In genomic region chr2:207625014-207625755, GRCh38 we compare ENCODE assay signal across 1 cellular context.
TF ChIP-seq lines count a peak whose summit lies in the region.

TSS of gene METTL21A (minus strand) at chr2:207625394. CDS start at chr2:207624375, 1,019 bp downstream.

TF ChIP-seq in HepG2, 621 proteins besides CTCF, POLR2A, EP300 and RAD21 (continued from another document and continues in another):
- TF ChIP-seq E2F2 (CRISPR knock-in tag; IDR thresholded peaks at IDR 0.05; ENCODE audit: borderline replicate concordance) = peak; percentile 83; the same call in 1 of the 2 replicates
- no peak for TF ChIP-seq YEATS2 (CRISPR knock-in tag; IDR thresholded peaks at IDR 0.05; ENCODE audit: borderline replicate concordance)
- no peak for TF ChIP-seq SCMH1 (CRISPR knock-in tag; IDR thresholded peaks at IDR 0.05; ENCODE audit: borderline replicate concordance)
- no peak for TF ChIP-seq ZNF577 (CRISPR knock-in tag; IDR thresholded peaks at IDR 0.05; ENCODE audit: borderline replicate concordance, low read depth)
- peak; percentile 66 for TF ChIP-seq AGO1 (IDR thresholded peaks at IDR 0.05; ENCODE audit: low read depth, low read length, poor library complexity, severe bottlenecking)
- peak; percentile 82 for TF ChIP-seq ZNF740 (CRISPR knock-in tag; IDR thresholded peaks at IDR 0.05)
- no peak for TF ChIP-seq POLR2AphosphoS2 (IDR thresholded peaks at IDR 0.05; ENCODE audit: low read depth, low read length)
- peak; percentile 70; the same call in 1 of the 2 replicates for TF ChIP-seq ZMAT3 (CRISPR knock-in tag; conservative IDR thresholded peaks at IDR 0.05)
- no peak for TF ChIP-seq KDM1A (CRISPR knock-in tag; IDR thresholded peaks at IDR 0.05)
- TF ChIP-seq ZNF17 (CRISPR knock-in tag; IDR thresholded peaks at IDR 0.05) = peak; percentile 77; the same call in 1 of the 2 replicates
- peak; percentile 64; the same call in 1 of the 2 replicates for TF ChIP-seq ZNF580 (CRISPR knock-in tag; IDR thresholded peaks at IDR 0.05; ENCODE audit: borderline replicate concordance, low read depth)
- TF ChIP-seq ZNF143 (CRISPR knock-in tag; IDR thresholded peaks at IDR 0.05) = peak; percentile 30
- peak; percentile 99 for TF ChIP-seq MAZ (IDR thresholded peaks at IDR 0.05; ENCODE audit: borderline replicate concordance, low read depth, low read length)
- TF ChIP-seq MAZ (CRISPR knock-in tag; IDR thresholded peaks at IDR 0.05; ENCODE audit: low read depth) = peak; percentile 99
- TF ChIP-seq ETV6 (CRISPR knock-in tag; conservative IDR thresholded peaks at IDR 0.05) = no peak; the same call in 1 of the 2 replicates
- no peak for TF ChIP-seq ZBTB40 (IDR thresholded peaks at IDR 0.05)
- peak; percentile 21; the same call in 1 of the 2 replicates for TF ChIP-seq ZBTB40 (CRISPR knock-in tag; IDR thresholded peaks at IDR 0.05)
- TF ChIP-seq ZFP36L1 (CRISPR knock-in tag; IDR thresholded peaks at IDR 0.05) = peak; percentile 94; the same call in 1 of the 2 replicates
- no peak; the same call in 1 of the 2 replicates for TF ChIP-seq ZNF367 (CRISPR knock-in tag; IDR thresholded peaks at IDR 0.05; ENCODE audit: borderline replicate concordance)
- TF ChIP-seq ZBTB7A (CRISPR knock-in tag; IDR thresholded peaks at IDR 0.05) = 0 out of 2 replicates have a peak, but pooled peaks have one; percentile 35
- peak; percentile 44; the same call in 1 of the 2 replicates for TF ChIP-seq KMT2A (CRISPR knock-in tag; IDR thresholded peaks at IDR 0.05)
- no peak for TF ChIP-seq PAWR (CRISPR knock-in tag; IDR thresholded peaks at IDR 0.05; ENCODE audit: borderline replicate concordance)
- no peak for TF ChIP-seq ZNF605 (CRISPR knock-in tag; IDR thresholded peaks at IDR 0.05)
- TF ChIP-seq ZNF329 (CRISPR knock-in tag; IDR thresholded peaks at IDR 0.05; ENCODE audit: low read depth) = peak; percentile 87; the same call in 1 of the 2 replicates
- no peak for TF ChIP-seq ZNF883 (CRISPR knock-in tag; IDR thresholded peaks at IDR 0.05; ENCODE audit: not compliant biosample characterization)
- TF ChIP-seq ZNF432 (CRISPR knock-in tag; IDR thresholded peaks at IDR 0.05; ENCODE audit: borderline replicate concordance) = 0 out of 2 replicates have a peak, but pooled peaks have one; percentile 66
- no peak for TF ChIP-seq ZNF275 (CRISPR knock-in tag; IDR thresholded peaks at IDR 0.05; ENCODE audit: borderline replicate concordance)
- 0 out of 2 replicates have a peak, but pooled peaks have one; percentile 85 for TF ChIP-seq THYN1 (CRISPR knock-in tag; IDR thresholded peaks at IDR 0.05; ENCODE audit: borderline replicate concordance, low read depth)
- TF ChIP-seq TFDP2 (CRISPR knock-in tag; IDR thresholded peaks at IDR 0.05) = peak; percentile 92
- TF ChIP-seq ZC3H13 (CRISPR knock-in tag; IDR thresholded peaks at IDR 0.05) = no peak; the same call in 1 of the 2 replicates
- peak; percentile 33; the same call in 1 of the 2 replicates for TF ChIP-seq ZNF468 (CRISPR knock-in tag; IDR thresholded peaks at IDR 0.05)
- no peak for TF ChIP-seq SUZ12 (IDR thresholded peaks at IDR 0.05; ENCODE audit: low read depth, low read length)
- no peak for TF ChIP-seq ZNF260 (CRISPR knock-in tag; IDR thresholded peaks at IDR 0.05; ENCODE audit: borderline replicate concordance, low read depth)
- TF ChIP-seq ZNF589 (CRISPR knock-in tag; conservative IDR thresholded peaks at IDR 0.05) = no peak; the same call in none of the 2 replicates
- no peak for TF ChIP-seq HNRNPLL (IDR thresholded peaks at IDR 0.05; ENCODE audit: low read depth, low read length, poor library complexity, severe bottlenecking)
- TF ChIP-seq TP53 (CRISPR knock-in tag; conservative IDR thresholded peaks at IDR 0.05) = no peak; the same call in 1 of the 2 replicates
- no peak for TF ChIP-seq MLXIP (CRISPR knock-in tag; IDR thresholded peaks at IDR 0.05; ENCODE audit: borderline replicate concordance)
- TF ChIP-seq CREBL2 (CRISPR knock-in tag; IDR thresholded peaks at IDR 0.05; ENCODE audit: borderline replicate concordance) = peak; percentile 54; the same call in 1 of the 2 replicates
- TF ChIP-seq ZNF615 (CRISPR knock-in tag; IDR thresholded peaks at IDR 0.05; ENCODE audit: borderline replicate concordance) = no peak; the same call in 1 of the 2 replicates
- no peak; the same call in 1 of the 2 replicates for TF ChIP-seq MEIS1 (CRISPR knock-in tag; IDR thresholded peaks at IDR 0.05; ENCODE audit: borderline replicate concordance)
- peak; percentile 81; the same call in 1 of the 2 replicates for TF ChIP-seq SP140L (CRISPR knock-in tag; IDR thresholded peaks at IDR 0.05; ENCODE audit: borderline replicate concordance)
- peak; percentile 68 for TF ChIP-seq MYPOP (CRISPR knock-in tag; IDR thresholded peaks at IDR 0.05)
- TF ChIP-seq ZNF160 (CRISPR knock-in tag; IDR thresholded peaks at IDR 0.05) = peak; percentile 76
- TF ChIP-seq NKX3-1 (CRISPR knock-in tag; IDR thresholded peaks at IDR 0.05) = peak; percentile 28; the same call in 1 of the 2 replicates
- no peak for TF ChIP-seq ZMYM2 (CRISPR knock-in tag; IDR thresholded peaks at IDR 0.05)
- peak; percentile 94 for TF ChIP-seq NFKB2 (CRISPR knock-in tag; IDR thresholded peaks at IDR 0.05; ENCODE audit: borderline replicate concordance)
- TF ChIP-seq SIX4 (CRISPR knock-in tag; IDR thresholded peaks at IDR 0.05) = no peak
- TF ChIP-seq NFE2L1 (CRISPR knock-in tag; IDR thresholded peaks at IDR 0.05; ENCODE audit: borderline replicate concordance) = no peak
- TF ChIP-seq ERF (CRISPR knock-in tag; IDR thresholded peaks at IDR 0.05) = peak; percentile 86; the same call in 1 of the 2 replicates
